ENCODE assay signal across 1 cellular context in genomic region chr20:38748097-38748862, GRCh38.
TF ChIP-seq lines count a peak whose summit lies in the region.

Gene ACTR5 (plus strand): TSS chr20:38748460. CDS start chr20:38748479, 19 bp downstream.

TF ChIP-seq in HepG2, 621 proteins besides CTCF, POLR2A, EP300 and RAD21 (continued from another document and continues in another):
- TF ChIP-seq ATF1 (CRISPR knock-in tag; IDR thresholded peaks at IDR 0.05): no peak
- peak; percentile 95; the same call in 1 of the 2 replicates for TF ChIP-seq ZNF724P (CRISPR knock-in tag; IDR thresholded peaks at IDR 0.05; ENCODE audit: borderline replicate concordance)
- peak; percentile 93; the same call in 1 of the 2 replicates for TF ChIP-seq MXD4 (CRISPR knock-in tag; IDR thresholded peaks at IDR 0.05)
- peak; percentile 57; the same call in 1 of the 2 replicates for TF ChIP-seq ZNF337 (CRISPR knock-in tag; IDR thresholded peaks at IDR 0.05; ENCODE audit: borderline replicate concordance, low read depth)
- TF ChIP-seq, protein P1, sequence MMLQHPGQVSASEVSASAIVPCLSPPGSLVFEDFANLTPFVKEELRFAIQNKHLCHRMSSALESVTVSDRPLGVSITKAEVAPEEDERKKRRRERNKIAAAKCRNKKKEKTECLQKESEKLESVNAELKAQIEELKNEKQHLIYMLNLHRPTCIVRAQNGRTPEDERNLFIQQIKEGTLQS (CRISPR knock-in tag; IDR thresholded peaks at IDR 0.05): peak; percentile 75
- peak; percentile 61; the same call in 2 of the 3 replicates for TF ChIP-seq MXI1 (IDR thresholded peaks at IDR 0.05; ENCODE audit: borderline replicate concordance, low read depth, low read length)
- peak; percentile 50 for TF ChIP-seq ELF3 (CRISPR knock-in tag; IDR thresholded peaks at IDR 0.05)
- no peak; the same call in 1 of the 2 replicates for TF ChIP-seq ZNF841 (CRISPR knock-in tag; IDR thresholded peaks at IDR 0.05; ENCODE audit: borderline replicate concordance)
- TF ChIP-seq, protein P2, sequence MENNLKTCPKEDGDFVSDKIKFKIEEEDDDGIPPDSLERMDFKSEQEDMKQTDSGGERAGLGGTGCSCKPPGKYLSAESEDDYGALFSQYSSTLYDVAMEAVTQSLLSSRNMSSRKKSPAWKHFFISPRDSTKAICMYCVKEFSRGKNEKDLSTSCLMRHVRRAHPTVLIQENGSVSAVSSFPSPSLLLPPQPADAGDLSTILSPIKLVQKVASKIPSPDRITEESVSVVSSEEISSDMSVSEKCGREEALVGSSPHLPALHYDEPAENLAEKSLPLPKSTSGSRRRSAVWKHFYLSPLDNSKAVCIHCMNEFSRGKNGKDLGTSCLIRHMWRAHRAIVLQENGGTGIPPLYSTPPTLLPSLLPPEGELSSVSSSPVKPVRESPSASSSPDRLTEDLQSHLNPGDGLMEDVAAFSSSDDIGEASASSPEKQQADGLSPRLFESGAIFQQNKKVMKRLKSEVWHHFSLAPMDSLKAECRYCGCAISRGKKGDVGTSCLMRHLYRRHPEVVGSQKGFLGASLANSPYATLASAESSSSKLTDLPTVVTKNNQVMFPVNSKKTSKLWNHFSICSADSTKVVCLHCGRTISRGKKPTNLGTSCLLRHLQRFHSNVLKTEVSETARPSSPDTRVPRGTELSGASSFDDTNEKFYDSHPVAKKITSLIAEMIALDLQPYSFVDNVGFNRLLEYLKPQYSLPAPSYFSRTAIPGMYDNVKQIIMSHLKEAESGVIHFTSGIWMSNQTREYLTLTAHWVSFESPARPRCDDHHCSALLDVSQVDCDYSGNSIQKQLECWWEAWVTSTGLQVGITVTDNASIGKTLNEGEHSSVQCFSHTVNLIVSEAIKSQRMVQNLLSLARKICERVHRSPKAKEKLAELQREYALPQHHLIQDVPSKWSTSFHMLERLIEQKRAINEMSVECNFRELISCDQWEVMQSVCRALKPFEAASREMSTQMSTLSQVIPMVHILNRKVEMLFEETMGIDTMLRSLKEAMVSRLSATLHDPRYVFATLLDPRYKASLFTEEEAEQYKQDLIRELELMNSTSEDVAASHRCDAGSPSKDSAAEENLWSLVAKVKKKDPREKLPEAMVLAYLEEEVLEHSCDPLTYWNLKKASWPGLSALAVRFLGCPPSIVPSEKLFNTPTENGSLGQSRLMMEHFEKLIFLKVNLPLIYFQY (CRISPR knock-in tag; IDR thresholded peaks at IDR 0.05; ENCODE audit: borderline replicate concordance): peak; percentile 97
- no peak for TF ChIP-seq JUNB (CRISPR knock-in tag; IDR thresholded peaks at IDR 0.05; ENCODE audit: borderline replicate concordance)
- TF ChIP-seq FOXC1 (CRISPR knock-in tag; IDR thresholded peaks at IDR 0.05; ENCODE audit: borderline replicate concordance): peak; percentile 97
- no peak; the same call in 1 of the 2 replicates for TF ChIP-seq ZNF564 (CRISPR knock-in tag; IDR thresholded peaks at IDR 0.05)
- TF ChIP-seq PCBP1 (IDR thresholded peaks at IDR 0.05; ENCODE audit: borderline replicate concordance, low read depth, low read length): no peak
- 0 out of 2 replicates have a peak, but pooled peaks have one; percentile 62 for TF ChIP-seq ZNF251 (CRISPR knock-in tag; IDR thresholded peaks at IDR 0.05)
- peak; percentile 89 for TF ChIP-seq KMT2B (CRISPR knock-in tag; IDR thresholded peaks at IDR 0.05)
- TF ChIP-seq NR3C1 (CRISPR knock-in tag; IDR thresholded peaks at IDR 0.05): no peak
- peak in 1 of 2 experiments; percentile 46; a peak in 1 of 4 replicates for TF ChIP-seq ATF4 (CRISPR knock-in tag; IDR thresholded peaks at IDR 0.05)
- TF ChIP-seq ZNF557 (CRISPR knock-in tag; IDR thresholded peaks at IDR 0.05): peak; percentile 95; the same call in 1 of the 2 replicates
- TF ChIP-seq HMGXB4 (CRISPR knock-in tag; IDR thresholded peaks at IDR 0.05; ENCODE audit: borderline replicate concordance in 1 of 2, low read depth in 1 of 2): peak; percentile 95 to 98
- TF ChIP-seq ZNF451 (CRISPR knock-in tag; IDR thresholded peaks at IDR 0.05): peak; percentile 93
- no peak for TF ChIP-seq JARID2 (CRISPR knock-in tag; IDR thresholded peaks at IDR 0.05; ENCODE audit: insufficient replicate concordance)
- TF ChIP-seq MAFG (CRISPR knock-in tag; IDR thresholded peaks at IDR 0.05): peak; percentile 41; the same call in 1 of the 2 replicates
- no peak for TF ChIP-seq TCF12 (IDR thresholded peaks at IDR 0.05)
- TF ChIP-seq TCF12 (CRISPR knock-in tag; IDR thresholded peaks at IDR 0.05): peak; percentile 87; the same call in 1 of the 2 replicates
- peak; percentile 87 for TF ChIP-seq TBX2 (CRISPR knock-in tag; IDR thresholded peaks at IDR 0.05; ENCODE audit: borderline replicate concordance)
- TF ChIP-seq, protein P3, sequence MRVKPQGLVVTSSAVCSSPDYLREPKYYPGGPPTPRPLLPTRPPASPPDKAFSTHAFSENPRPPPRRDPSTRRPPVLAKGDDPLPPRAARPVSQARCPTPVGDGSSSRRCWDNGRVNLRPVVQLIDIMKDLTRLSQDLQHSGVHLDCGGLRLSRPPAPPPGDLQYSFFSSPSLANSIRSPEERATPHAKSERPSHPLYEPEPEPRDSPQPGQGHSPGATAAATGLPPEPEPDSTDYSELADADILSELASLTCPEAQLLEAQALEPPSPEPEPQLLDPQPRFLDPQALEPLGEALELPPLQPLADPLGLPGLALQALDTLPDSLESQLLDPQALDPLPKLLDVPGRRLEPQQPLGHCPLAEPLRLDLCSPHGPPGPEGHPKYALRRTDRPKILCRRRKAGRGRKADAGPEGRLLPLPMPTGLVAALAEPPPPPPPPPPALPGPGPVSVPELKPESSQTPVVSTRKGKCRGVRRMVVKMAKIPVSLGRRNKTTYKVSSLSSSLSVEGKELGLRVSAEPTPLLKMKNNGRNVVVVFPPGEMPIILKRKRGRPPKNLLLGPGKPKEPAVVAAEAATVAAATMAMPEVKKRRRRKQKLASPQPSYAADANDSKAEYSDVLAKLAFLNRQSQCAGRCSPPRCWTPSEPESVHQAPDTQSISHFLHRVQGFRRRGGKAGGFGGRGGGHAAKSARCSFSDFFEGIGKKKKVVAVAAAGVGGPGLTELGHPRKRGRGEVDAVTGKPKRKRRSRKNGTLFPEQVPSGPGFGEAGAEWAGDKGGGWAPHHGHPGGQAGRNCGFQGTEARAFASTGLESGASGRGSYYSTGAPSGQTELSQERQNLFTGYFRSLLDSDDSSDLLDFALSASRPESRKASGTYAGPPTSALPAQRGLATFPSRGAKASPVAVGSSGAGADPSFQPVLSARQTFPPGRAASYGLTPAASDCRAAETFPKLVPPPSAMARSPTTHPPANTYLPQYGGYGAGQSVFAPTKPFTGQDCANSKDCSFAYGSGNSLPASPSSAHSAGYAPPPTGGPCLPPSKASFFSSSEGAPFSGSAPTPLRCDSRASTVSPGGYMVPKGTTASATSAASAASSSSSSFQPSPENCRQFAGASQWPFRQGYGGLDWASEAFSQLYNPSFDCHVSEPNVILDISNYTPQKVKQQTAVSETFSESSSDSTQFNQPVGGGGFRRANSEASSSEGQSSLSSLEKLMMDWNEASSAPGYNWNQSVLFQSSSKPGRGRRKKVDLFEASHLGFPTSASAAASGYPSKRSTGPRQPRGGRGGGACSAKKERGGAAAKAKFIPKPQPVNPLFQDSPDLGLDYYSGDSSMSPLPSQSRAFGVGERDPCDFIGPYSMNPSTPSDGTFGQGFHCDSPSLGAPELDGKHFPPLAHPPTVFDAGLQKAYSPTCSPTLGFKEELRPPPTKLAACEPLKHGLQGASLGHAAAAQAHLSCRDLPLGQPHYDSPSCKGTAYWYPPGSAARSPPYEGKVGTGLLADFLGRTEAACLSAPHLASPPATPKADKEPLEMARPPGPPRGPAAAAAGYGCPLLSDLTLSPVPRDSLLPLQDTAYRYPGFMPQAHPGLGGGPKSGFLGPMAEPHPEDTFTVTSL (CRISPR knock-in tag; IDR thresholded peaks at IDR 0.05; ENCODE audit: borderline replicate concordance): peak; percentile 41; the same call in 1 of the 2 replicates
- no peak; the same call in 1 of the 2 replicates for TF ChIP-seq ZNF678 (CRISPR knock-in tag; IDR thresholded peaks at IDR 0.05)
- TF ChIP-seq, protein P4, sequence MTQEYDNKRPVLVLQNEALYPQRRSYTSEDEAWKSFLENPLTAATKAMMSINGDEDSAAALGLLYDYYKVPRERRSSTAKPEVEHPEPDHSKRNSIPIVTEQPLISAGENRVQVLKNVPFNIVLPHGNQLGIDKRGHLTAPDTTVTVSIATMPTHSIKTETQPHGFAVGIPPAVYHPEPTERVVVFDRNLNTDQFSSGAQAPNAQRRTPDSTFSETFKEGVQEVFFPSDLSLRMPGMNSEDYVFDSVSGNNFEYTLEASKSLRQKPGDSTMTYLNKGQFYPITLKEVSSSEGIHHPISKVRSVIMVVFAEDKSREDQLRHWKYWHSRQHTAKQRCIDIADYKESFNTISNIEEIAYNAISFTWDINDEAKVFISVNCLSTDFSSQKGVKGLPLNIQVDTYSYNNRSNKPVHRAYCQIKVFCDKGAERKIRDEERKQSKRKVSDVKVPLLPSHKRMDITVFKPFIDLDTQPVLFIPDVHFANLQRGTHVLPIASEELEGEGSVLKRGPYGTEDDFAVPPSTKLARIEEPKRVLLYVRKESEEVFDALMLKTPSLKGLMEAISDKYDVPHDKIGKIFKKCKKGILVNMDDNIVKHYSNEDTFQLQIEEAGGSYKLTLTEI (CRISPR knock-in tag; conservative IDR thresholded peaks at IDR 0.05): no peak
- TF ChIP-seq CAMTA2 (CRISPR knock-in tag; IDR thresholded peaks at IDR 0.05; ENCODE audit: borderline replicate concordance): no peak; the same call in none of the 2 replicates
- TF ChIP-seq ZNF562 (CRISPR knock-in tag; IDR thresholded peaks at IDR 0.05; ENCODE audit: borderline replicate concordance): no peak
- TF ChIP-seq ZNF441 (CRISPR knock-in tag; IDR thresholded peaks at IDR 0.05; ENCODE audit: borderline replicate concordance): no peak; the same call in 1 of the 2 replicates
- TF ChIP-seq, protein P5, sequence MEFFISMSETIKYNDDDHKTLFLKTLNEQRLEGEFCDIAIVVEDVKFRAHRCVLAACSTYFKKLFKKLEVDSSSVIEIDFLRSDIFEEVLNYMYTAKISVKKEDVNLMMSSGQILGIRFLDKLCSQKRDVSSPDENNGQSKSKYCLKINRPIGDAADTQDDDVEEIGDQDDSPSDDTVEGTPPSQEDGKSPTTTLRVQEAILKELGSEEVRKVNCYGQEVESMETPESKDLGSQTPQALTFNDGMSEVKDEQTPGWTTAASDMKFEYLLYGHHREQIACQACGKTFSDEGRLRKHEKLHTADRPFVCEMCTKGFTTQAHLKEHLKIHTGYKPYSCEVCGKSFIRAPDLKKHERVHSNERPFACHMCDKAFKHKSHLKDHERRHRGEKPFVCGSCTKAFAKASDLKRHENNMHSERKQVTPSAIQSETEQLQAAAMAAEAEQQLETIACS (CRISPR knock-in tag; IDR thresholded peaks at IDR 0.05): peak; percentile 85
- no peak for TF ChIP-seq U2AF2 (IDR thresholded peaks at IDR 0.05; ENCODE audit: low read depth, low read length)
- 0 out of 2 replicates have a peak, but pooled peaks have one; percentile 18 for TF ChIP-seq ZNF383 (CRISPR knock-in tag; IDR thresholded peaks at IDR 0.05; ENCODE audit: borderline replicate concordance)
- TF ChIP-seq PPARG (CRISPR knock-in tag; conservative IDR thresholded peaks at IDR 0.05): peak; percentile 59
- TF ChIP-seq NFIC (IDR thresholded peaks at IDR 0.05; ENCODE audit: low read length): no peak; the same call in 1 of the 2 replicates
- peak; percentile 51; the same call in 1 of the 2 replicates for TF ChIP-seq TOPORS (CRISPR knock-in tag; IDR thresholded peaks at IDR 0.05)
- TF ChIP-seq ZFP62 (CRISPR knock-in tag; IDR thresholded peaks at IDR 0.05): peak; percentile 98
- TF ChIP-seq ZNF33B (CRISPR knock-in tag; IDR thresholded peaks at IDR 0.05): peak; percentile 97
- TF ChIP-seq PRDM15 (CRISPR knock-in tag; IDR thresholded peaks at IDR 0.05): peak; percentile 77; the same call in 1 of the 2 replicates
- TF ChIP-seq RFXAP (CRISPR knock-in tag; IDR thresholded peaks at IDR 0.05; ENCODE audit: borderline replicate concordance): peak; percentile 91
- TF ChIP-seq KAT7 (CRISPR knock-in tag; IDR thresholded peaks at IDR 0.05; ENCODE audit: borderline replicate concordance): peak; percentile 68; the same call in 1 of the 2 replicates
- peak; percentile 96 for TF ChIP-seq ZFY (CRISPR knock-in tag; IDR thresholded peaks at IDR 0.05)
- no peak for TF ChIP-seq ATM (IDR thresholded peaks at IDR 0.05; ENCODE audit: borderline replicate concordance)
